1 cellular context compared by ENCODE assay signal in genomic region chr3:114056130-114057010, GRCh38.
TF ChIP-seq lines count a peak whose summit lies in the region.

CCDC191 (minus strand) TSS chr3:114056526; CDS start chr3:114056466, 60 bp downstream.
QTRT2 (plus strand) TSS chr3:114056737; CDS start chr3:114065258, 8,521 bp downstream.

TF ChIP-seq in HepG2, 621 proteins besides CTCF, POLR2A, EP300 and RAD21 (continued from another document and continues in another):
- TF ChIP-seq PATZ1 (CRISPR knock-in tag; IDR thresholded peaks at IDR 0.05) (no peak), SPEN (CRISPR knock-in tag; IDR thresholded peaks at IDR 0.05; ENCODE audit: low read depth) (peak; percentile 72), DRAP1 (CRISPR knock-in tag; IDR thresholded peaks at IDR 0.05) (peak; percentile 58; the same call in 1 of the 2 replicates), LRRFIP1 (CRISPR knock-in tag; conservative IDR thresholded peaks at IDR 0.05) (no peak), ETS1 (CRISPR knock-in tag; IDR thresholded peaks at IDR 0.05) (0 out of 2 replicates have a peak, but pooled peaks have one; percentile 55), PAX8 (CRISPR knock-in tag; IDR thresholded peaks at IDR 0.05; ENCODE audit: borderline replicate concordance) (no peak), NCOA2 (CRISPR knock-in tag; IDR thresholded peaks at IDR 0.05) (no peak), ZFAT (CRISPR knock-in tag; conservative IDR thresholded peaks at IDR 0.05) (no peak), TEAD2 (CRISPR knock-in tag; IDR thresholded peaks at IDR 0.05) (no peak), ZNF781 (CRISPR knock-in tag; IDR thresholded peaks at IDR 0.05; ENCODE audit: borderline replicate concordance, not compliant biosample characterization) (peak; percentile 78), RBAK (CRISPR knock-in tag; IDR thresholded peaks at IDR 0.05) (no peak), ZNF10 (CRISPR knock-in tag; IDR thresholded peaks at IDR 0.05; ENCODE audit: borderline replicate concordance, low read depth) (no peak), ZNF772 (CRISPR knock-in tag; IDR thresholded peaks at IDR 0.05) (no peak; the same call in 1 of the 2 replicates), TP53 (CRISPR knock-in tag; conservative IDR thresholded peaks at IDR 0.05) (no peak), ZNF557 (CRISPR knock-in tag; IDR thresholded peaks at IDR 0.05) (peak; percentile 5; the same call in 1 of the 2 replicates), CEBPZ (IDR thresholded peaks at IDR 0.05; ENCODE audit: low read length) (no peak), ZNF160 (CRISPR knock-in tag; IDR thresholded peaks at IDR 0.05) (no peak), PITX1 (CRISPR knock-in tag; IDR thresholded peaks at IDR 0.05) (peak; percentile 65; the same call in 1 of the 2 replicates), ZNF512B (CRISPR knock-in tag; IDR thresholded peaks at IDR 0.05; ENCODE audit: borderline replicate concordance) (0 out of 2 replicates have a peak, but pooled peaks have one; percentile 39), ZNF430 (CRISPR knock-in tag; IDR thresholded peaks at IDR 0.05) (no peak), ZNF691 (CRISPR knock-in tag; IDR thresholded peaks at IDR 0.05; ENCODE audit: borderline replicate concordance, low read depth) (no peak), ZNF20 (CRISPR knock-in tag; IDR thresholded peaks at IDR 0.05) (no peak), BRF2 (CRISPR knock-in tag; IDR thresholded peaks at IDR 0.05) (no peak), KAT2B (IDR thresholded peaks at IDR 0.05; ENCODE audit: borderline replicate concordance, low read depth, low read length) (no peak), ZNF143 (CRISPR knock-in tag; IDR thresholded peaks at IDR 0.05) (peak; percentile 99), ZNF761 (CRISPR knock-in tag; conservative IDR thresholded peaks at IDR 0.05) (no peak), ATF2 (CRISPR knock-in tag; IDR thresholded peaks at IDR 0.05) (peak; percentile 74), THAP9 (CRISPR knock-in tag; IDR thresholded peaks at IDR 0.05; ENCODE audit: borderline replicate concordance) (peak; percentile 66; the same call in 1 of the 2 replicates), MYC (CRISPR knock-in tag; IDR thresholded peaks at IDR 0.05; ENCODE audit: borderline replicate concordance) (peak; percentile 94), POGZ (CRISPR knock-in tag; IDR thresholded peaks at IDR 0.05) (no peak; the same call in none of the 2 replicates), KLF6 (CRISPR knock-in tag; IDR thresholded peaks at IDR 0.05) (no peak), ZNF597 (CRISPR knock-in tag; IDR thresholded peaks at IDR 0.05) (peak; percentile 72; the same call in 1 of the 2 replicates), PRPF4 (IDR thresholded peaks at IDR 0.05; ENCODE audit: low read depth, low read length, poor library complexity, severe bottlenecking) (no peak), ZNF510 (CRISPR knock-in tag; IDR thresholded peaks at IDR 0.05; ENCODE audit: low read depth) (peak; percentile 65; the same call in 1 of the 2 replicates), CENPT (CRISPR knock-in tag; IDR thresholded peaks at IDR 0.05; ENCODE audit: low read depth) (no peak), SRSF1 (optimal IDR thresholded peaks at IDR 0.05; ENCODE audit: low read depth, low read length) (no peak), ZNF235 (CRISPR knock-in tag; IDR thresholded peaks at IDR 0.05; ENCODE audit: borderline replicate concordance) (peak; percentile 30; the same call in 1 of the 2 replicates), ZNF616 (CRISPR knock-in tag; IDR thresholded peaks at IDR 0.05; ENCODE audit: low read depth) (no peak), ATF7 (IDR thresholded peaks at IDR 0.05) (no peak), ATF7 (CRISPR knock-in tag; IDR thresholded peaks at IDR 0.05) (no peak), KLF15 (CRISPR knock-in tag; IDR thresholded peaks at IDR 0.05; ENCODE audit: borderline replicate concordance) (no peak), HOXA3 (CRISPR knock-in tag; IDR thresholded peaks at IDR 0.05) (peak; percentile 97)
